ENCODE assay signal across 15 cellular contexts in genomic region chr14:78690836-78691235, GRCh38.
DNase-seq lines count a peak whose midpoint lies in the region; ATAC-seq and TF ChIP-seq lines count a peak whose summit lies in the region.
"Had no signal": no experiment of that assay in that cellular context is flagged by ENCODE, and none has a peak within 500 bp of the region (broad histone marks: within the 10 kb centered on the region; RNA-seq: fewer than 3 reads in every experiment).

No MANE protein-coding gene starts in this region.

- no peak for ATAC-seq in stimulated activated naive CD8-positive, alpha-beta T cell treated with anti-CD3 and anti-CD28 coated beads, Interleukin-15, amount 100 ng/mL, for 72 hours

- CTCF ChIA-PET in activated naive CD4-positive, alpha-beta T cell treated with anti-CD3 and anti-CD28 coated beads, Interleukin-2, amount 10 ng/mL, durations not matched to agents 7 days and 5 days (lab: Charles Lee), result no interaction called here

- H3K4me1 Mint-ChIP-seq in chondrocyte (ENCODE audit: low read depth), result peaks cover 13% of the 10 kb centered on the region
- H3K4me1 Mint-ChIP-seq in stimulated activated naive CD8-positive, alpha-beta T cell treated with anti-CD3 and anti-CD28 coated beads, Interleukin-15, amount 100 ng/mL, for 72 hours, result peaks cover 7% of the 10 kb centered on the region
- no peaks in the 10 kb centered on the region for H3K4me1 Mint-ChIP-seq in activated naive CD4-positive, alpha-beta T cell treated with anti-CD3 and anti-CD28 coated beads, Interleukin-2, amount 10 ng/mL, durations not matched to agents 7 days and 5 days
- H3K4me1 Mint-ChIP-seq: CD8-positive, alpha-beta memory T cell had no signal

- H3K27me3 Mint-ChIP-seq in chondrocyte (ENCODE audit: low read depth), result peaks cover 21% of the 10 kb centered on the region
- H3K27me3 Mint-ChIP-seq in stimulated activated naive CD8-positive, alpha-beta T cell treated with anti-CD3 and anti-CD28 coated beads, Interleukin-15, amount 100 ng/mL, for 72 hours, result peaks cover 10% of the 10 kb centered on the region
- no peaks in the 10 kb centered on the region for H3K27me3 Mint-ChIP-seq in activated naive CD4-positive, alpha-beta T cell treated with anti-CD3 and anti-CD28 coated beads, Interleukin-2, amount 10 ng/mL, durations not matched to agents 7 days and 5 days

- H3K9me3 Mint-ChIP-seq in chondrocyte (ENCODE audit: low read depth), result no peaks in the 10 kb centered on the region
- peaks cover 6 to 8% of the 10 kb centered on the region in 2 donors for H3K9me3 Mint-ChIP-seq in stimulated activated naive CD8-positive, alpha-beta T cell treated with anti-CD3 and anti-CD28 coated beads, Interleukin-15, amount 100 ng/mL, for 72 hours
- no peaks in the 10 kb centered on the region for H3K9me3 Mint-ChIP-seq in activated naive CD4-positive, alpha-beta T cell treated with anti-CD3 and anti-CD28 coated beads, Interleukin-2, amount 10 ng/mL, durations not matched to agents 7 days and 5 days
- H3K9me3 Mint-ChIP-seq: HFFc6 had no signal

- peak overlapping the region; percentile 78 for H3K27ac Mint-ChIP-seq in chondrocyte (ENCODE audit: unreplicated experiment)
- H3K27ac Mint-ChIP-seq in stimulated activated naive CD8-positive, alpha-beta T cell treated with anti-CD3 and anti-CD28 coated beads, Interleukin-15, amount 100 ng/mL, for 72 hours, result peak overlapping the region in 1 of 2 donors; percentile 34
- no peak overlapping the region for H3K27ac Mint-ChIP-seq in activated naive CD4-positive, alpha-beta T cell treated with anti-CD3 and anti-CD28 coated beads, Interleukin-2, amount 10 ng/mL, durations not matched to agents 7 days and 5 days
- H3K27ac Mint-ChIP-seq: CD8-positive, alpha-beta memory T cell; HFFc6 had no signal

- DNase-seq in GM03348 (ENCODE audit: low spot score), result peak; percentile 29
- peak; percentile 26 for DNase-seq in OCI-M1 (lab: John Stamatoyannopoulos, UW)
- no peak for DNase-seq in chondrocyte (ENCODE audit: low spot score)
- DNase-seq in putamen (ENCODE audit: low spot score), result peak; percentile 58
- no peak for DNase-seq in central memory CD4-positive, alpha-beta T cell
- no peak for DNase-seq in stimulated activated naive CD8-positive, alpha-beta T cell treated with anti-CD3 and anti-CD28 coated beads, Interleukin-15, amount 100 ng/mL, for 72 hours
- DNase-seq in activated naive CD4-positive, alpha-beta T cell treated with anti-CD3 and anti-CD28 coated beads, Interleukin-2, amount 10 ng/mL, durations not matched to agents 7 days and 5 days, result no peak
- DNase-seq: C1 segment of cervical spinal cord; CD8-positive, alpha-beta memory T cell; DMS79; HFFc6; Karpas-422; NCI-H1092 treated with DMSO at 0.1 percent for 48 hours; NCI-H2081 treated with DMSO at 0.1 percent for 48 hours; SHP77 had no signal

- no peaks in the 10 kb centered on the region for H3K36me3 Mint-ChIP-seq in chondrocyte (ENCODE audit: low read depth)
- H3K36me3 Mint-ChIP-seq in activated naive CD4-positive, alpha-beta T cell treated with anti-CD3 and anti-CD28 coated beads, Interleukin-2, amount 10 ng/mL, durations not matched to agents 7 days and 5 days, result no peaks in the 10 kb centered on the region
- H3K36me3 Mint-ChIP-seq: CD8-positive, alpha-beta memory T cell had no signal

- no peak overlapping the region for H3K4me3 Mint-ChIP-seq in chondrocyte (ENCODE audit: unreplicated experiment)
- H3K4me3 Mint-ChIP-seq in stimulated activated naive CD8-positive, alpha-beta T cell treated with anti-CD3 and anti-CD28 coated beads, Interleukin-15, amount 100 ng/mL, for 72 hours, result no peak overlapping the region
- H3K4me3 Mint-ChIP-seq in activated naive CD4-positive, alpha-beta T cell treated with anti-CD3 and anti-CD28 coated beads, Interleukin-2, amount 10 ng/mL, durations not matched to agents 7 days and 5 days, result no peak overlapping the region
- H3K4me3 Mint-ChIP-seq: CD8-positive, alpha-beta memory T cell; HFFc6 had no signal

- no peak for TF ChIP-seq CTCF in chondrocyte (IDR thresholded peaks at IDR 0.05)

Comparison
In these comparisons a context has a peak if more than half of its experiments do, and no peak if none do; other contexts are left out.
1. DNase-seq: peak in GM03348 (single experiment), OCI-M1 (single experiment) and putamen (single experiment); none in chondrocyte (single experiment), central memory CD4-positive, alpha-beta T cell (single experiment), stimulated activated naive CD8-positive, alpha-beta T cell treated with anti-CD3 and anti-CD28 coated beads, Interleukin-15, amount 100 ng/mL, for 72 hours (0 of 2) and activated naive CD4-positive, alpha-beta T cell treated with anti-CD3 and anti-CD28 coated beads, Interleukin-2, amount 10 ng/mL, durations not matched to agents 7 days and 5 days (single experiment).